In the genomic region with DNA sequence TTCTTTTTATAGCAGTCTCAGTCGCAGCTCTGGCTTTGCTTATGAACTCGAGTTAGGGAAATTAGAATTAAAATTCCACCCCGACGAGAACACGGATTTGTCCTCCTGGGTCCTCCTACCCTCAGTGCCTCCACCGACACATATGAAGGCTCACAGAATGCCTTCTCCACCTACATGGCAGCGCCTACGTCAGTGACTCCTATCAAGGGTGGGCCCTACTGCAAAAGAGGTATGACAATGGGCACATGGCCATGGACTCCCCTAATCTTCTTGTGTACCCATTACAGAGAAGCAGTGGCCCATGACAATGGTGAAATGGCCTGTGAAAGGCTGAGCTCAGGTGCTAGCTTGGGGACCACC, we compare ENCODE assay signal across 14 cellular contexts.
A peak's percentile ranks its signal among the peaks of the same experiment; 100 is the strongest.
DNase-seq lines count a peak whose midpoint lies in the region; ATAC-seq, FAIRE-seq and TF ChIP-seq lines count a peak whose summit lies in the region.
"Had no signal": no experiment of that assay in that cellular context is flagged by ENCODE, and none has a peak within 500 bp of the region (broad histone marks: within the 10 kb centered on the region; RNA-seq: fewer than 3 reads in every experiment).

No MANE protein-coding gene starts in this region.

- FAIRE-seq in astrocyte (lab: Jason Lieb, UNC) = no peak

- peaks cover 46% of the 10 kb centered on the region for H3K4me1 Mint-ChIP-seq in astrocyte (ENCODE audit: low read depth, unreplicated experiment)

- no peak for TF ChIP-seq CTCF in heart right ventricle (IDR thresholded peaks at IDR 0.05)
- TF ChIP-seq CTCF in astrocyte (IDR thresholded peaks at IDR 0.05; ENCODE audit: insufficient read depth, low read depth, low read length) = no peak
- no peak for TF ChIP-seq CTCF in prostate gland (IDR thresholded peaks at IDR 0.05)
- TF ChIP-seq CTCF in vagina (IDR thresholded peaks at IDR 0.05) = no peak

- no peaks in the 10 kb centered on the region for H3K79me2 ChIP-seq in astrocyte (ENCODE audit: insufficient read depth, low read length)

- H3K4me1 ChIP-seq in right cardiac atrium (ENCODE audit: control insufficient read depth, insufficient read depth, low read length) (peaks cover 30% of the 10 kb centered on the region), heart right ventricle (peaks cover 11 to 66% (median 54%) of the 10 kb centered on the region in 9 donors), astrocyte (ENCODE audit: insufficient read depth, low read length) (peaks cover 44% of the 10 kb centered on the region), prostate gland (replicated peaks) (no peaks in the 10 kb centered on the region), vagina (peaks cover 47% of the 10 kb centered on the region)

- no peak overlapping the region for H3K4me3 ChIP-seq in right cardiac atrium (ENCODE audit: low read length)
- no peak overlapping the region for H3K4me3 ChIP-seq in heart right ventricle
- no peak overlapping the region for H3K4me3 ChIP-seq in astrocyte (ENCODE audit: insufficient read depth, low read depth, low read length)
- no peak overlapping the region for H3K4me3 ChIP-seq in prostate gland
- no peak overlapping the region for H3K4me3 ChIP-seq in vagina

- H3K36me3 Mint-ChIP-seq in astrocyte (ENCODE audit: low read depth, unreplicated experiment) = peaks cover 5% of the 10 kb centered on the region
- H3K36me3 Mint-ChIP-seq: activated CD8-positive, alpha-beta memory T cell treated with anti-CD3 and anti-CD28 coated beads, Interleukin-2, amount 10 ng/mL, durations not matched to agents 7 days and 5 days; stimulated activated memory B cell treated with anti-CD40 and anti-IgM and Interleukin-4, amounts not matched to agents 10 μg/mL and 1 μg/mL and 100 μg/mL, for 72 hours had no signal

- no peak overlapping the region for H2AFZ ChIP-seq in astrocyte (ENCODE audit: low read depth, low read length)

- no peaks in the 10 kb centered on the region for H3K27me3 ChIP-seq in right cardiac atrium (ENCODE audit: control insufficient read depth, insufficient read depth)
- no peaks in the 10 kb centered on the region for H3K27me3 ChIP-seq in heart right ventricle
- peaks cover 14% of the 10 kb centered on the region for H3K27me3 ChIP-seq in astrocyte (ENCODE audit: insufficient read depth, low read length)
- no peaks in the 10 kb centered on the region for H3K27me3 ChIP-seq in prostate gland (replicated peaks; ENCODE audit: insufficient read depth)
- no peaks in the 10 kb centered on the region for H3K27me3 ChIP-seq in vagina

- WGBS in right cardiac atrium = 36% methylated on average over 8 of the region's 8 CpGs
- 41 to 45% methylated on average over 8 of the region's 8 CpGs for WGBS in heart right ventricle, 2 donors
- WGBS in prostate gland = 66% methylated on average over 8 of the region's 8 CpGs

- no peak for TF ChIP-seq POLR2A in prostate gland (IDR thresholded peaks at IDR 0.05)
- no peak for TF ChIP-seq POLR2A in vagina (IDR thresholded peaks at IDR 0.05)

- H3K4me2 ChIP-seq in astrocyte (ENCODE audit: low read length) = peak overlapping the region; percentile 51

- no peak for DNase-seq in right cardiac atrium
- DNase-seq in heart right ventricle = no peak
- DNase-seq in astrocyte (ENCODE audit: low read depth) = no peak
- no peak for DNase-seq in prostate gland (ENCODE audit: low spot score)
- no peak for DNase-seq in vagina (ENCODE audit: extremely low spot score in 2 of 2)
- no peak for DNase-seq in DMS53 treated with DMSO at 0.1 percent for 48 hours (lab: John Stamatoyannopoulos, UW; ENCODE audit: unreplicated experiment)
- no peak for DNase-seq in NCI-H526 (lab: John Stamatoyannopoulos, UW)
- no peak for DNase-seq in NCI-H82 (lab: John Stamatoyannopoulos, UW)
- DNase-seq: activated CD4-positive, alpha-beta T cell treated with anti-CD3 and anti-CD28 coated beads for 1 hour; activated CD8-positive, alpha-beta memory T cell treated with anti-CD3 and anti-CD28 coated beads, Interleukin-2, amount 10 ng/mL, durations not matched to agents 7 days and 5 days; effector memory CD4-positive, alpha-beta T cell; NCI-H2029 treated with DMSO at 0.1 percent for 48 hours; NCI-H510A had no signal

- H3K27me3 Mint-ChIP-seq in astrocyte (ENCODE audit: low read depth, unreplicated experiment) = peaks cover 54% of the 10 kb centered on the region
- H3K27me3 Mint-ChIP-seq: stimulated activated memory B cell treated with anti-CD40 and anti-IgM and Interleukin-4, amounts not matched to agents 10 μg/mL and 1 μg/mL and 100 μg/mL, for 72 hours had no signal

- H4K20me1 ChIP-seq in astrocyte (ENCODE audit: insufficient read depth, low read length) = peaks cover 6% of the 10 kb centered on the region

- H3K27ac ChIP-seq in right cardiac atrium (ENCODE audit: low read length) (peak overlapping the region; percentile 49), heart right ventricle (peak overlapping the region in 4 of 10 donors; percentile 31 to 71 (median 63)), astrocyte (ENCODE audit: low read depth, low read length) (no peak overlapping the region), prostate gland (peak overlapping the region; percentile 33 to 44), vagina (peak overlapping the region; percentile 76)

- intact Hi-C loops in right cardiac atrium (cut with DNase I) (no loop called here), heart right ventricle (cut with DNase I) (loop anchor here in 2 of 10 donors (5.0 to 10.0 kb wide), 4 partner anchors 42 to 246 kb away; partner anchors contain the start of gene TLE3 (in 1 of the 2)), prostate gland (cut with DNase I) (loop anchor here (5.0 kb wide), 2 partner anchors 52 to 73 kb away; no protein-coding TSS in a partner anchor), vagina (cut with DNase I) (loop anchor here (5.0 kb wide), 1 partner anchor 52 kb away; no protein-coding TSS in a partner anchor)

- no peak overlapping the region for H3K9ac ChIP-seq in astrocyte (ENCODE audit: low read length)

- no peak for ATAC-seq in right cardiac atrium
- ATAC-seq in heart right ventricle = no peak
- ATAC-seq: activated CD8-positive, alpha-beta memory T cell treated with anti-CD3 and anti-CD28 coated beads, Interleukin-2, amount 10 ng/mL, durations not matched to agents 7 days and 5 days; stimulated activated memory B cell treated with anti-CD40 and anti-IgM and Interleukin-4, amounts not matched to agents 10 μg/mL and 1 μg/mL and 100 μg/mL, for 72 hours had no signal

- H3K4me3 Mint-ChIP-seq in astrocyte (ENCODE audit: unreplicated experiment) = no peak overlapping the region
- H3K4me3 Mint-ChIP-seq: activated CD8-positive, alpha-beta memory T cell treated with anti-CD3 and anti-CD28 coated beads, Interleukin-2, amount 10 ng/mL, durations not matched to agents 7 days and 5 days; stimulated activated memory B cell treated with anti-CD40 and anti-IgM and Interleukin-4, amounts not matched to agents 10 μg/mL and 1 μg/mL and 100 μg/mL, for 72 hours had no signal

- H3K9me3 ChIP-seq in right cardiac atrium (ENCODE audit: control insufficient read depth, low read length) (no peaks in the 10 kb centered on the region), heart right ventricle (no peaks in the 10 kb centered on the region), astrocyte (ENCODE audit: insufficient read depth, low read depth, low read length) (no peaks in the 10 kb centered on the region), prostate gland (no peaks in the 10 kb centered on the region), vagina (no peaks in the 10 kb centered on the region)

- H3K9me3 Mint-ChIP-seq in astrocyte (ENCODE audit: unreplicated experiment) = peaks cover 6% of the 10 kb centered on the region
- H3K9me3 Mint-ChIP-seq: stimulated activated memory B cell treated with anti-CD40 and anti-IgM and Interleukin-4, amounts not matched to agents 10 μg/mL and 1 μg/mL and 100 μg/mL, for 72 hours had no signal

- H3K36me3 ChIP-seq in heart right ventricle (no peaks in the 10 kb centered on the region), astrocyte (ENCODE audit: insufficient read depth, low read length) (no peaks in the 10 kb centered on the region), prostate gland (no peaks in the 10 kb centered on the region), vagina (no peaks in the 10 kb centered on the region)

- H3K27ac Mint-ChIP-seq in astrocyte (ENCODE audit: unreplicated experiment) = no peak overlapping the region
- H3K27ac Mint-ChIP-seq: activated CD8-positive, alpha-beta memory T cell treated with anti-CD3 and anti-CD28 coated beads, Interleukin-2, amount 10 ng/mL, durations not matched to agents 7 days and 5 days; stimulated activated memory B cell treated with anti-CD40 and anti-IgM and Interleukin-4, amounts not matched to agents 10 μg/mL and 1 μg/mL and 100 μg/mL, for 72 hours had no signal

Comparison
In these comparisons a context has a peak if more than half of its experiments do, and no peak if none do; other contexts are left out.
1. intact Hi-C loops: an anchor here in prostate gland (5.0 kb wide) and vagina (5.0 kb wide); none called in right cardiac atrium.